Comparison of ENCODE assay signal across 15 cellular contexts in genomic region chr9:77418226-77418625, GRCh38.
DNase-seq lines count a peak whose midpoint lies in the region; ATAC-seq and TF ChIP-seq lines count a peak whose summit lies in the region.
"Had no signal": no experiment of that assay in that cellular context is flagged by ENCODE, and none has a peak within 500 bp of the region (broad histone marks: within the 10 kb centered on the region; RNA-seq: fewer than 3 reads in every experiment).

No MANE protein-coding gene starts in this region.

- POLR2A ChIA-PET in IMR-90 (lab: Charles Lee; ENCODE audit: unreplicated experiment): no interaction called here

- H4K8ac ChIP-seq in IMR-90 (ENCODE audit: low read depth in 2 of 2, low read length in 2 of 2): no peak overlapping the region; a peak in 1 of 4 replicates

- H3K4me1 Mint-ChIP-seq in osteocyte (ENCODE audit: unreplicated experiment): peaks cover 25% of the 10 kb centered on the region

- H2BK5ac ChIP-seq in IMR-90 (ENCODE audit: low read depth, low read length, poor library complexity, severe bottlenecking): peak overlapping the region; percentile 78

- H3K9ac ChIP-seq in IMR-90 (ENCODE audit: low read depth, low read length): no peak overlapping the region

- no peak overlapping the region for H3K4me2 ChIP-seq in IMR-90 (ENCODE audit: low read depth, low read length)

- no peak overlapping the region for H2BK15ac ChIP-seq in IMR-90 (ENCODE audit: low read depth, low read length)

- H3K27me3 ChIP-seq in IMR-90 (ENCODE audit: control insufficient read depth, insufficient read depth, low read length) (no peaks in the 10 kb centered on the region), esophagus squamous epithelium (no peaks in the 10 kb centered on the region), vagina (no peaks in the 10 kb centered on the region)

- H2AK5ac ChIP-seq in IMR-90 (ENCODE audit: low read depth, low read length): no peak overlapping the region

- peaks cover 2% of the 10 kb centered on the region; the same call in 1 of the 2 replicates for H3K4me1 ChIP-seq in IMR-90 (ENCODE audit: control insufficient read depth, insufficient read depth, low read length)
- peaks cover 0 to 15% (median 3%) of the 10 kb centered on the region in 3 donors for H3K4me1 ChIP-seq in esophagus squamous epithelium
- H3K4me1 ChIP-seq in vagina: no peaks in the 10 kb centered on the region
- H3K4me1 ChIP-seq: HAP-1 had no signal

- no peaks in the 10 kb centered on the region for H3K9me3 ChIP-seq in IMR-90 (ENCODE audit: control insufficient read depth, insufficient read depth, low read length)
- no peaks in the 10 kb centered on the region for H3K9me3 ChIP-seq in esophagus squamous epithelium
- no peaks in the 10 kb centered on the region for H3K9me3 ChIP-seq in vagina
- H3K9me3 ChIP-seq: HAP-1 had no signal

- no peak overlapping the region; the same call in 1 of the 2 replicates for H4K91ac ChIP-seq in IMR-90 (ENCODE audit: insufficient read depth, low read depth, low read length)

- TF ChIP-seq CTCF in IMR-90 (conservative IDR thresholded peaks at IDR 0.05; ENCODE audit: low read depth, low read length) (no peak), esophagus squamous epithelium (IDR thresholded peaks at IDR 0.05) (no peak), osteocyte (IDR thresholded peaks at IDR 0.05) (no peak), vagina (IDR thresholded peaks at IDR 0.05) (no peak)

- intact Hi-C loops in IMR-90 (cut with micrococcal nuclease) (loop anchor here (5.0 kb wide), 1 partner anchor 241 kb away; the partner anchor contains the start of gene VPS13A), esophagus squamous epithelium (cut with DNase I) (no loop called here), vagina (cut with DNase I) (loop anchor here (10.0 kb wide), 1 partner anchor 1423 kb away; no protein-coding TSS in a partner anchor)

- no peaks in the 10 kb centered on the region for H3K9me3 Mint-ChIP-seq in osteocyte (ENCODE audit: unreplicated experiment)

- H3K23ac ChIP-seq in IMR-90 (ENCODE audit: low read depth, low read length): no peak overlapping the region

- H4K20me1 ChIP-seq in IMR-90 (ENCODE audit: insufficient read depth, low read length): no peaks in the 10 kb centered on the region

- DNase-seq in IMR-90 (no peak), esophagus squamous epithelium (lab: John Stamatoyannopoulos, UW) (no peak), osteocyte (ENCODE audit: extremely low spot score, unreplicated experiment) (no peak), vagina (ENCODE audit: extremely low spot score in 2 of 2) (no peak)
- DNase-seq: DMS79, NCI-H1105 treated with DMSO at 0.1 percent for 48 hours, NCI-H1694 treated with DMSO at 0.1 percent for 48 hours, NCI-H748 treated with DMSO at 0.1 percent for 48 hours, RPMI8226 had no signal

- BruUV-seq in IMR-90 (replicated peaks; lab: Mats Ljungman, UMichigan): no TSS peak

- H3K36me3 ChIP-seq in IMR-90 (ENCODE audit: control insufficient read depth, insufficient read depth, low read length) (no peaks in the 10 kb centered on the region), esophagus squamous epithelium (peaks cover 0 to 6% (median 0%) of the 10 kb centered on the region in 3 donors), vagina (no peaks in the 10 kb centered on the region)
- H3K36me3 ChIP-seq: HAP-1 had no signal

- ATAC-seq in IMR-90 (ENCODE audit: low read depth) (peak; percentile 16), HG02885 (IDR thresholded peaks at IDR 0.05; ENCODE audit: poor library complexity, unreplicated experiment) (no peak), GM18519 (IDR thresholded peaks at IDR 0.05; ENCODE audit: low FRiP score, unreplicated experiment) (no peak), GM21447 (IDR thresholded peaks at IDR 0.05; ENCODE audit: unreplicated experiment) (no peak)
- ATAC-seq: K562 had no signal

- no peak overlapping the region for H2BK120ac ChIP-seq in IMR-90 (ENCODE audit: low read depth, low read length)

- H3K56ac ChIP-seq in IMR-90 (ENCODE audit: extremely low read depth, insufficient read depth, low read length): no peak overlapping the region

- TF ChIP-seq POLR2A in IMR-90 (IDR thresholded peaks at IDR 0.05; ENCODE audit: low read depth, low read length) (no peak), esophagus squamous epithelium (IDR thresholded peaks at IDR 0.05) (no peak), vagina (IDR thresholded peaks at IDR 0.05) (no peak)

- TF ChIP-seq RAD21 in IMR-90 (IDR thresholded peaks at IDR 0.05; ENCODE audit: low read length): no peak

- H3K18ac ChIP-seq in IMR-90 (ENCODE audit: low read depth, low read length): peak overlapping the region; percentile 35; the same call in 1 of the 2 replicates

- H2BK20ac ChIP-seq in IMR-90 (ENCODE audit: low read depth, low read length): no peak overlapping the region

- H3K4me3 Mint-ChIP-seq in osteocyte (ENCODE audit: unreplicated experiment): no peak overlapping the region

- CTCF ChIA-PET in IMR-90 (lab: Yijun Ruan, JAX): interaction anchor here (0.8 to 1.5 kb wide), 2 partner anchors 16 to 241 kb away, joined by 3 to 4 read pairs; partner anchors contain the start of gene VPS13A

- H3K9me1 ChIP-seq in IMR-90 (ENCODE audit: insufficient read depth, low read length): no peaks in the 10 kb centered on the region

- H3K36me3 Mint-ChIP-seq in osteocyte (ENCODE audit: unreplicated experiment): peaks cover 3% of the 10 kb centered on the region

- no peak overlapping the region for H4K5ac ChIP-seq in IMR-90 (ENCODE audit: low read depth, low read length)

- dilution Hi-C loops in IMR-90 (cut with HindIII; ENCODE audit: low sequenced_read_pairs, unreplicated experiment): no loop called here

- in situ Hi-C loops in IMR-90 (cut with MboI; ENCODE audit: low sequenced_read_pairs): no loop called here

- no peak overlapping the region for H2AK9ac ChIP-seq in IMR-90 (replicated peaks; ENCODE audit: low read depth, low read length, poor library complexity)

- peak overlapping the region; percentile 61; the same call in 1 of the 2 replicates for H3K27ac ChIP-seq in IMR-90 (ENCODE audit: insufficient read depth, low read length)
- peak overlapping the region in 3 of 4 donors; percentile 26 to 73 (median 64) for H3K27ac ChIP-seq in esophagus squamous epithelium
- peak overlapping the region; percentile 30 for H3K27ac ChIP-seq in vagina
- H3K27ac ChIP-seq: C4-2B had no signal

- H3K14ac ChIP-seq in IMR-90 (replicated peaks; ENCODE audit: low read depth, low read length): no peak overlapping the region

- H3K4me3 ChIP-seq in IMR-90 (ENCODE audit: insufficient read depth, low read depth, low read length): no peak overlapping the region
- no peak overlapping the region for H3K4me3 ChIP-seq in esophagus squamous epithelium
- H3K4me3 ChIP-seq in vagina: no peak overlapping the region
- H3K4me3 ChIP-seq: HAP-1, K562 had no signal

- no peak overlapping the region for H3K4ac ChIP-seq in IMR-90 (ENCODE audit: low read depth, low read length)

- H3K27ac Mint-ChIP-seq in osteocyte (ENCODE audit: unreplicated experiment): peak overlapping the region; percentile 92

- no peaks in the 10 kb centered on the region for H3K79me1 ChIP-seq in IMR-90 (ENCODE audit: low read depth in 1 of 2, low read length in 2 of 2)

- H3K27me3 Mint-ChIP-seq in osteocyte (ENCODE audit: unreplicated experiment): no peaks in the 10 kb centered on the region

- H2AFZ ChIP-seq in IMR-90 (replicated peaks; ENCODE audit: low read length, poor library complexity): no peak overlapping the region

TF ChIP-seq in IMR-90, 13 proteins besides CTCF, POLR2A, EP300 and RAD21:
- TF ChIP-seq MAFK (IDR thresholded peaks at IDR 0.05; ENCODE audit: low read depth, low read length) (no peak), MAZ (IDR thresholded peaks at IDR 0.05; ENCODE audit: borderline replicate concordance, low read depth, low read length) (no peak), NFE2L2 (IDR thresholded peaks at IDR 0.05; ENCODE audit: low read depth, low read length) (no peak), ELK1 (IDR thresholded peaks at IDR 0.05; ENCODE audit: borderline replicate concordance, low read depth, low read length) (no peak), SMC3 (IDR thresholded peaks at IDR 0.05; ENCODE audit: low read depth, low read length) (no peak), USF2 (IDR thresholded peaks at IDR 0.05; ENCODE audit: low read depth, low read length) (no peak)
